14 cellular contexts compared by ENCODE assay signal in genomic region chr2:46117379-46117778, GRCh38.
DNase-seq lines count a peak whose midpoint lies in the region; ATAC-seq and TF ChIP-seq lines count a peak whose summit lies in the region.
"Had no signal": no experiment of that assay in that cellular context is flagged by ENCODE, and none has a peak within 500 bp of the region (broad histone marks: within the 10 kb centered on the region; RNA-seq: fewer than 3 reads in every experiment).

No MANE protein-coding gene starts in this region.

- BruUV-seq in PC-3 (replicated peaks; lab: Mats Ljungman, UMichigan) = no TSS peak

- 34% methylated on average over 2 of the region's 2 CpGs for WGBS in GM23248 (ENCODE audit: low coverage in 1 of 2, low lambda C conversion rate in 2 of 2, missing lambda C conversion rate in 2 of 2), 2 experiments

- H3K36me3 ChIP-seq in GM23248 (ENCODE audit: low read depth) = no peaks in the 10 kb centered on the region
- H3K36me3 ChIP-seq in PC-3 (ENCODE audit: low read depth, low read length) = no peaks in the 10 kb centered on the region
- H3K36me3 ChIP-seq in osteoblast (ENCODE audit: insufficient read depth, low read length) = no peaks in the 10 kb centered on the region

- H3K4me2 ChIP-seq in GM23248 (ENCODE audit: unreplicated experiment) (peak overlapping the region; percentile 55), PC-3 (ENCODE audit: low read length) (peak overlapping the region; percentile 34), osteoblast (ENCODE audit: insufficient read depth, low read length) (no peak overlapping the region)

- H3K27me3 ChIP-seq in GM23248 (replicated peaks; ENCODE audit: insufficient read depth) = no peaks in the 10 kb centered on the region
- H3K27me3 ChIP-seq in PC-3 (ENCODE audit: low read length) = no peaks in the 10 kb centered on the region
- H3K27me3 ChIP-seq in osteoblast (ENCODE audit: insufficient read depth, low read length) = no peaks in the 10 kb centered on the region

- ATAC-seq in PC-3 (peak; percentile 97), GM19035 (IDR thresholded peaks at IDR 0.05; ENCODE audit: unreplicated experiment) (no peak), GM18868 (IDR thresholded peaks at IDR 0.05; ENCODE audit: unreplicated experiment) (no peak), GM21529 (IDR thresholded peaks at IDR 0.05; ENCODE audit: unreplicated experiment) (no peak)
- ATAC-seq: effector memory CD8-positive, alpha-beta T cell had no signal

- 0 out of 2 replicates have a peak, but pooled peaks cover 4% of the 10 kb centered on the region for H3K79me2 ChIP-seq in GM23248 (ENCODE audit: insufficient read depth)
- no peaks in the 10 kb centered on the region for H3K79me2 ChIP-seq in PC-3 (ENCODE audit: low read length)
- H3K79me2 ChIP-seq in osteoblast (ENCODE audit: insufficient read depth, low read length) = no peaks in the 10 kb centered on the region

- H4K20me1 ChIP-seq in GM23248 (ENCODE audit: insufficient read depth) (no peaks in the 10 kb centered on the region), PC-3 (ENCODE audit: low read length) (no peaks in the 10 kb centered on the region), osteoblast (ENCODE audit: insufficient read depth, low read length) (no peaks in the 10 kb centered on the region)

- H3F3A ChIP-seq in GM23248 (ENCODE audit: insufficient read depth) = peaks cover 34% of the 10 kb centered on the region
- H3F3A ChIP-seq in PC-3 (ENCODE audit: low read length, unreplicated experiment) = no peaks in the 10 kb centered on the region

- H3K27me3 Mint-ChIP-seq in nephron progenitor cell (ENCODE audit: low read depth, poor library complexity) = no peaks in the 10 kb centered on the region
- H3K27me3 Mint-ChIP-seq: effector memory CD8-positive, alpha-beta T cell had no signal

- DNase-seq in GM23248 (peak; percentile 84), PC-3 (peak; percentile 87), epithelial cell of esophagus (ENCODE audit: low read depth) (peak; percentile 82), osteoblast (ENCODE audit: insufficient read length, low spot score, missing footprints) (peak; percentile 80), nephron progenitor cell (no peak)
- DNase-seq: activated CD8-positive, alpha-beta memory T cell treated with anti-CD3 and anti-CD28 coated beads, Interleukin-2, amount 50 U/mL, for 48 hours; effector memory CD8-positive, alpha-beta T cell; NCI-H1092; SHP77 treated with DMSO at 0.1 percent for 48 hours; substantia nigra had no signal

- no peaks in the 10 kb centered on the region for H3K36me3 Mint-ChIP-seq in nephron progenitor cell (ENCODE audit: low read depth)

- H3K9me2 ChIP-seq in GM23248 (ENCODE audit: insufficient read depth) = no peaks in the 10 kb centered on the region
- no peaks in the 10 kb centered on the region for H3K9me2 ChIP-seq in PC-3 (replicated peaks; ENCODE audit: low read length)

- H3K9ac ChIP-seq in GM23248 = peak overlapping the region; percentile 53
- H3K9ac ChIP-seq in PC-3 (ENCODE audit: low read length) = peak overlapping the region; percentile 10; the same call in 1 of the 2 replicates

- CTCF ChIA-PET in PC-3 (lab: Charles Lee) = no interaction called here

- in situ Hi-C loops in GM23248 (cut with MboI) = no loop called here

- H3K27ac ChIP-seq in GM23248 (peak overlapping the region; percentile 66), PC-3 (ENCODE audit: low read length) (peak overlapping the region; percentile 60), osteoblast (ENCODE audit: low read depth, low read length) (peak overlapping the region; percentile 30)
- H3K27ac ChIP-seq: VCaP had no signal

- POLR2A ChIA-PET in PC-3 (lab: Charles Lee; ENCODE audit: unreplicated experiment) = no interaction called here

- no peak overlapping the region for H3K4me3 Mint-ChIP-seq in nephron progenitor cell
- H3K4me3 Mint-ChIP-seq: effector memory CD8-positive, alpha-beta T cell had no signal

- H3K9me3 Mint-ChIP-seq in nephron progenitor cell = peaks cover 3% of the 10 kb centered on the region
- H3K9me3 Mint-ChIP-seq: effector memory CD8-positive, alpha-beta T cell had no signal

- TF ChIP-seq CTCF in PC-3 (conservative IDR thresholded peaks at IDR 0.05; ENCODE audit: low read depth, low read length) (no peak), epithelial cell of esophagus (IDR thresholded peaks at IDR 0.05; ENCODE audit: insufficient read depth, low read depth, low read length, missing control alignments) (no peak), osteoblast (IDR thresholded peaks at IDR 0.05; ENCODE audit: extremely low read depth, low read depth, low read length) (no peak), nephron progenitor cell (IDR thresholded peaks at IDR 0.05) (no peak)

- H3K9me3 ChIP-seq in GM23248 (ENCODE audit: low read depth) = no peaks in the 10 kb centered on the region
- H3K9me3 ChIP-seq in PC-3 (ENCODE audit: low read length) = no peaks in the 10 kb centered on the region
- no peaks in the 10 kb centered on the region for H3K9me3 ChIP-seq in osteoblast (ENCODE audit: low read depth, low read length)

- H3K4me1 ChIP-seq in GM23248 (ENCODE audit: insufficient read depth) (peaks cover 47% of the 10 kb centered on the region), PC-3 (ENCODE audit: insufficient read depth, low read length) (peaks cover 24% of the 10 kb centered on the region), osteoblast (ENCODE audit: insufficient read depth, low read length) (peaks cover 28% of the 10 kb centered on the region)

- H2AFZ ChIP-seq in GM23248 = no peak overlapping the region
- peak overlapping the region; percentile 30 for H2AFZ ChIP-seq in PC-3 (ENCODE audit: low read length)
- H2AFZ ChIP-seq in osteoblast (ENCODE audit: low read length) = no peak overlapping the region

- no peak overlapping the region for H3K27ac Mint-ChIP-seq in nephron progenitor cell
- H3K27ac Mint-ChIP-seq: effector memory CD8-positive, alpha-beta T cell had no signal

- H3K4me3 ChIP-seq in GM23248 (0 out of 2 replicates have a peak overlapping the region, but pooled peaks have one; percentile 4), PC-3 (ENCODE audit: low read length) (no peak overlapping the region), epithelial cell of esophagus (ENCODE audit: low read length) (no peak overlapping the region), osteoblast (ENCODE audit: insufficient read depth, low read length) (no peak overlapping the region)

- intact Hi-C loops in PC-3 (cut with micrococcal nuclease) = no loop called here

- H3K4me1 Mint-ChIP-seq in nephron progenitor cell = peaks cover 29% of the 10 kb centered on the region
